ENCODE assay signal across 1 cellular context in genomic region chr6:136249811-136250685, GRCh38.
TF ChIP-seq lines count a peak whose summit lies in the region.

TSS of gene MTFR2 (minus strand) at chr6:136250311. CDS start at chr6:136249099, 1,212 bp downstream.

TF ChIP-seq in HepG2, 621 proteins besides CTCF, POLR2A, EP300 and RAD21 (continued from another document and continues in another):
- no peak for TF ChIP-seq ZNF513 (CRISPR knock-in tag; conservative IDR thresholded peaks at IDR 0.05)
- TF ChIP-seq RARG (CRISPR knock-in tag; IDR thresholded peaks at IDR 0.05; ENCODE audit: low read depth), result no peak
- TF ChIP-seq SP4 (CRISPR knock-in tag; IDR thresholded peaks at IDR 0.05), result peak; percentile 87
- no peak; the same call in 1 of the 2 replicates for TF ChIP-seq ZNF362 (CRISPR knock-in tag; IDR thresholded peaks at IDR 0.05; ENCODE audit: borderline replicate concordance)
- TF ChIP-seq ZNF10 (CRISPR knock-in tag; IDR thresholded peaks at IDR 0.05; ENCODE audit: borderline replicate concordance, low read depth), result no peak
- TF ChIP-seq IKZF5 (CRISPR knock-in tag; IDR thresholded peaks at IDR 0.05), result peak; percentile 72; the same call in 1 of the 2 replicates
- TF ChIP-seq PHF8 (CRISPR knock-in tag; IDR thresholded peaks at IDR 0.05), result peak; percentile 69
- no peak for TF ChIP-seq ZNF704 (CRISPR knock-in tag; IDR thresholded peaks at IDR 0.05; ENCODE audit: borderline replicate concordance)
- TF ChIP-seq ZNF569 (CRISPR knock-in tag; IDR thresholded peaks at IDR 0.05; ENCODE audit: borderline replicate concordance), result no peak
- no peak for TF ChIP-seq SMAD9 (CRISPR knock-in tag; IDR thresholded peaks at IDR 0.05)
- TF ChIP-seq MXD1 (CRISPR knock-in tag; IDR thresholded peaks at IDR 0.05), result peak; percentile 94; the same call in 1 of the 2 replicates
- no peak for TF ChIP-seq NR3C1 (CRISPR knock-in tag; IDR thresholded peaks at IDR 0.05)
- peak; percentile 100 for TF ChIP-seq MXI1 (IDR thresholded peaks at IDR 0.05; ENCODE audit: borderline replicate concordance, low read depth, low read length)
- TF ChIP-seq PREB (CRISPR knock-in tag; IDR thresholded peaks at IDR 0.05), result no peak
- TF ChIP-seq PHB2 (IDR thresholded peaks at IDR 0.05; ENCODE audit: partially characterized antibody), result no peak
- no peak; the same call in 1 of the 2 replicates for TF ChIP-seq ARID3A (IDR thresholded peaks at IDR 0.05; ENCODE audit: low read depth, low read length)
- peak; percentile 37; the same call in 1 of the 2 replicates for TF ChIP-seq AFF4 (CRISPR knock-in tag; IDR thresholded peaks at IDR 0.05)
- peak; percentile 77; the same call in 1 of the 2 replicates for TF ChIP-seq ZSCAN29 (CRISPR knock-in tag; conservative IDR thresholded peaks at IDR 0.05)
- peak; percentile 78 for TF ChIP-seq MYC (CRISPR knock-in tag; IDR thresholded peaks at IDR 0.05; ENCODE audit: borderline replicate concordance)
- no peak; the same call in 1 of the 2 replicates for TF ChIP-seq ZNF605 (CRISPR knock-in tag; IDR thresholded peaks at IDR 0.05)
- TF ChIP-seq THYN1 (CRISPR knock-in tag; IDR thresholded peaks at IDR 0.05; ENCODE audit: borderline replicate concordance, low read depth), result no peak
- TF ChIP-seq HNRNPUL1 (IDR thresholded peaks at IDR 0.05; ENCODE audit: low read depth, low read length), result no peak
- peak; percentile 57 for TF ChIP-seq FOXA3 (CRISPR knock-in tag; IDR thresholded peaks at IDR 0.05)
- no peak for TF ChIP-seq KDM1A (CRISPR knock-in tag; IDR thresholded peaks at IDR 0.05)
- peak; percentile 63; the same call in 1 of the 2 replicates for TF ChIP-seq GMEB2 (CRISPR knock-in tag; IDR thresholded peaks at IDR 0.05; ENCODE audit: low read depth)
- no peak for TF ChIP-seq SOX6 (IDR thresholded peaks at IDR 0.05)
- peak; percentile 43; the same call in 1 of the 2 replicates for TF ChIP-seq SOX6 (CRISPR knock-in tag; IDR thresholded peaks at IDR 0.05)
- no peak for TF ChIP-seq EHMT2 (IDR thresholded peaks at IDR 0.05; ENCODE audit: borderline replicate concordance, low read depth, low read length)
- peak; percentile 79 for TF ChIP-seq ETV5 (CRISPR knock-in tag; IDR thresholded peaks at IDR 0.05; ENCODE audit: borderline replicate concordance)
- no peak for TF ChIP-seq KDM4B (CRISPR knock-in tag; IDR thresholded peaks at IDR 0.05)
- no peak for TF ChIP-seq ZSCAN30 (CRISPR knock-in tag; IDR thresholded peaks at IDR 0.05)
- no peak for TF ChIP-seq ZNF17 (CRISPR knock-in tag; IDR thresholded peaks at IDR 0.05)
- TF ChIP-seq NCOA2 (CRISPR knock-in tag; IDR thresholded peaks at IDR 0.05), result peak; percentile 66; the same call in 1 of the 2 replicates
- TF ChIP-seq AHR (CRISPR knock-in tag; IDR thresholded peaks at IDR 0.05), result peak; percentile 64; the same call in 1 of the 2 replicates
- TF ChIP-seq ZNF18 (CRISPR knock-in tag; IDR thresholded peaks at IDR 0.05; ENCODE audit: insufficient replicate concordance), result no peak
- TF ChIP-seq NFYC (CRISPR knock-in tag; IDR thresholded peaks at IDR 0.05), result peak; percentile 100
- no peak for TF ChIP-seq CC2D1A (CRISPR knock-in tag; IDR thresholded peaks at IDR 0.05)
- no peak for TF ChIP-seq DZIP1 (CRISPR knock-in tag; IDR thresholded peaks at IDR 0.05)
- TF ChIP-seq ZUFSP (CRISPR knock-in tag; IDR thresholded peaks at IDR 0.05; ENCODE audit: borderline replicate concordance), result no peak
- peak; percentile 66; the same call in 1 of the 2 replicates for TF ChIP-seq NRL (CRISPR knock-in tag; IDR thresholded peaks at IDR 0.05; ENCODE audit: borderline replicate concordance)
- peak; percentile 40; the same call in 1 of the 2 replicates for TF ChIP-seq ZNF558 (CRISPR knock-in tag; IDR thresholded peaks at IDR 0.05; ENCODE audit: borderline replicate concordance)
